Comparison of ENCODE assay signal across 2 cellular contexts in the genomic region with DNA sequence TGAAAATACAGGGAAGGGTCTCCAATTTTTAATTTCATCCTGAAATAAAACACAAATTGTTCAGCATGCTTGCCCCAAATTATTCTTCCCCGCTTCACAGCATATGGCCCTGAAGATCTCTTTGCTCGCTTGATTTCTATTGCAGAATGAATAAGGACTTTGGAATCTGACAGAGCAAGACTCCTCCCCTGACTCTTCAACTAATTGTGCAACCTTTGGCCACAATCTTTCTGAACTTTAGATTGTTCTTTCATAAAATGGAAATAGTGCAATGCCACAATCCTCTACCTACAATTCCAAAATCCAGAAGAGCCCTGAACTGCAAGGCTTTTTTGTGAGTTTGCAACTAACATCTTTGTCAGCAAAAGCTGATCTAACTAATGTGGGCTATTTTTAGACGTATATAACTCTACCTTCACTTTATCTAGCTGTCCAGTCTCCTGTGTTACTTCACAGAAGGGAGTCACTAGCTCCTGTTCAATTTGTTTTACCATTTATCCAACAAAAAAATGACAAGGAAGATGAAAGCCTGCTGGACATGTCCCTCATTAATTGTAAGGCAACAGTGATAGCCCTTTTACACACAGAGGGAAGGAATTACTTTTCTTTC.
TF ChIP-seq lines count a peak whose summit lies in the region.

No MANE protein-coding gene starts in this region.

TF ChIP-seq in Ishikawa, 13 proteins besides CTCF, POLR2A, EP300 and RAD21:
- TF ChIP-seq, protein P1, sequence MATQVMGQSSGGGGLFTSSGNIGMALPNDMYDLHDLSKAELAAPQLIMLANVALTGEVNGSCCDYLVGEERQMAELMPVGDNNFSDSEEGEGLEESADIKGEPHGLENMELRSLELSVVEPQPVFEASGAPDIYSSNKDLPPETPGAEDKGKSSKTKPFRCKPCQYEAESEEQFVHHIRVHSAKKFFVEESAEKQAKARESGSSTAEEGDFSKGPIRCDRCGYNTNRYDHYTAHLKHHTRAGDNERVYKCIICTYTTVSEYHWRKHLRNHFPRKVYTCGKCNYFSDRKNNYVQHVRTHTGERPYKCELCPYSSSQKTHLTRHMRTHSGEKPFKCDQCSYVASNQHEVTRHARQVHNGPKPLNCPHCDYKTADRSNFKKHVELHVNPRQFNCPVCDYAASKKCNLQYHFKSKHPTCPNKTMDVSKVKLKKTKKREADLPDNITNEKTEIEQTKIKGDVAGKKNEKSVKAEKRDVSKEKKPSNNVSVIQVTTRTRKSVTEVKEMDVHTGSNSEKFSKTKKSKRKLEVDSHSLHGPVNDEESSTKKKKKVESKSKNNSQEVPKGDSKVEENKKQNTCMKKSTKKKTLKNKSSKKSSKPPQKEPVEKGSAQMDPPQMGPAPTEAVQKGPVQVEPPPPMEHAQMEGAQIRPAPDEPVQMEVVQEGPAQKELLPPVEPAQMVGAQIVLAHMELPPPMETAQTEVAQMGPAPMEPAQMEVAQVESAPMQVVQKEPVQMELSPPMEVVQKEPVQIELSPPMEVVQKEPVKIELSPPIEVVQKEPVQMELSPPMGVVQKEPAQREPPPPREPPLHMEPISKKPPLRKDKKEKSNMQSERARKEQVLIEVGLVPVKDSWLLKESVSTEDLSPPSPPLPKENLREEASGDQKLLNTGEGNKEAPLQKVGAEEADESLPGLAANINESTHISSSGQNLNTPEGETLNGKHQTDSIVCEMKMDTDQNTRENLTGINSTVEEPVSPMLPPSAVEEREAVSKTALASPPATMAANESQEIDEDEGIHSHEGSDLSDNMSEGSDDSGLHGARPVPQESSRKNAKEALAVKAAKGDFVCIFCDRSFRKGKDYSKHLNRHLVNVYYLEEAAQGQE (IDR thresholded peaks at IDR 0.05; ENCODE audit: low read depth) = no peak
- TF ChIP-seq TCF12 (IDR thresholded peaks at IDR 0.05; ENCODE audit: low read depth) = no peak
- TF ChIP-seq CEBPB (IDR thresholded peaks at IDR 0.05) = peak; percentile 69
- TF ChIP-seq, protein P2, sequence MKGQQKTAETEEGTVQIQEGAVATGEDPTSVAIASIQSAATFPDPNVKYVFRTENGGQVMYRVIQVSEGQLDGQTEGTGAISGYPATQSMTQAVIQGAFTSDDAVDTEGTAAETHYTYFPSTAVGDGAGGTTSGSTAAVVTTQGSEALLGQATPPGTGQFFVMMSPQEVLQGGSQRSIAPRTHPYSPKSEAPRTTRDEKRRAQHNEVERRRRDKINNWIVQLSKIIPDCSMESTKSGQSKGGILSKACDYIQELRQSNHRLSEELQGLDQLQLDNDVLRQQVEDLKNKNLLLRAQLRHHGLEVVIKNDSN (IDR thresholded peaks at IDR 0.05) = no peak
- no peak for TF ChIP-seq YY1 (IDR thresholded peaks at IDR 0.05; ENCODE audit: low read depth)
- no peak for TF ChIP-seq CREB1 (IDR thresholded peaks at IDR 0.05; ENCODE audit: low read depth)
- TF ChIP-seq, protein P3, sequence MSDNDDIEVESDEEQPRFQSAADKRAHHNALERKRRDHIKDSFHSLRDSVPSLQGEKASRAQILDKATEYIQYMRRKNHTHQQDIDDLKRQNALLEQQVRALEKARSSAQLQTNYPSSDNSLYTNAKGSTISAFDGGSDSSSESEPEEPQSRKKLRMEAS (IDR thresholded peaks at IDR 0.05) = no peak
- TF ChIP-seq ZBTB7A (IDR thresholded peaks at IDR 0.05; ENCODE audit: low read depth) = no peak
- no peak for TF ChIP-seq TAF1 (IDR thresholded peaks at IDR 0.05; ENCODE audit: low read depth)
TF ChIP-seq in Ishikawa: peak in this region for 1.

TF ChIP-seq in HepG2, 621 proteins besides CTCF, POLR2A, EP300 and RAD21 (continued from another document):
- TF ChIP-seq, protein P4, sequence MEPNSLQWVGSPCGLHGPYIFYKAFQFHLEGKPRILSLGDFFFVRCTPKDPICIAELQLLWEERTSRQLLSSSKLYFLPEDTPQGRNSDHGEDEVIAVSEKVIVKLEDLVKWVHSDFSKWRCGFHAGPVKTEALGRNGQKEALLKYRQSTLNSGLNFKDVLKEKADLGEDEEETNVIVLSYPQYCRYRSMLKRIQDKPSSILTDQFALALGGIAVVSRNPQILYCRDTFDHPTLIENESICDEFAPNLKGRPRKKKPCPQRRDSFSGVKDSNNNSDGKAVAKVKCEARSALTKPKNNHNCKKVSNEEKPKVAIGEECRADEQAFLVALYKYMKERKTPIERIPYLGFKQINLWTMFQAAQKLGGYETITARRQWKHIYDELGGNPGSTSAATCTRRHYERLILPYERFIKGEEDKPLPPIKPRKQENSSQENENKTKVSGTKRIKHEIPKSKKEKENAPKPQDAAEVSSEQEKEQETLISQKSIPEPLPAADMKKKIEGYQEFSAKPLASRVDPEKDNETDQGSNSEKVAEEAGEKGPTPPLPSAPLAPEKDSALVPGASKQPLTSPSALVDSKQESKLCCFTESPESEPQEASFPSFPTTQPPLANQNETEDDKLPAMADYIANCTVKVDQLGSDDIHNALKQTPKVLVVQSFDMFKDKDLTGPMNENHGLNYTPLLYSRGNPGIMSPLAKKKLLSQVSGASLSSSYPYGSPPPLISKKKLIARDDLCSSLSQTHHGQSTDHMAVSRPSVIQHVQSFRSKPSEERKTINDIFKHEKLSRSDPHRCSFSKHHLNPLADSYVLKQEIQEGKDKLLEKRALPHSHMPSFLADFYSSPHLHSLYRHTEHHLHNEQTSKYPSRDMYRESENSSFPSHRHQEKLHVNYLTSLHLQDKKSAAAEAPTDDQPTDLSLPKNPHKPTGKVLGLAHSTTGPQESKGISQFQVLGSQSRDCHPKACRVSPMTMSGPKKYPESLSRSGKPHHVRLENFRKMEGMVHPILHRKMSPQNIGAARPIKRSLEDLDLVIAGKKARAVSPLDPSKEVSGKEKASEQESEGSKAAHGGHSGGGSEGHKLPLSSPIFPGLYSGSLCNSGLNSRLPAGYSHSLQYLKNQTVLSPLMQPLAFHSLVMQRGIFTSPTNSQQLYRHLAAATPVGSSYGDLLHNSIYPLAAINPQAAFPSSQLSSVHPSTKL (CRISPR knock-in tag; IDR thresholded peaks at IDR 0.05) = 0 out of 2 replicates have a peak, but pooled peaks have one; percentile 15
- TF ChIP-seq SMAD1 (CRISPR knock-in tag; IDR thresholded peaks at IDR 0.05; ENCODE audit: borderline replicate concordance, low read depth) (no peak), SP4 (CRISPR knock-in tag; IDR thresholded peaks at IDR 0.05) (no peak), ATF1 (CRISPR knock-in tag; IDR thresholded peaks at IDR 0.05) (no peak), HNF4A (CRISPR knock-in tag; IDR thresholded peaks at IDR 0.05) (peak; percentile 64), SP5 (CRISPR knock-in tag; IDR thresholded peaks at IDR 0.05; ENCODE audit: borderline replicate concordance, low read depth) (0 out of 2 replicates have a peak, but pooled peaks have one; percentile 16), CEBPB (IDR thresholded peaks at IDR 0.05; ENCODE audit: borderline replicate concordance, low read depth, low read length) (peak; percentile 91), FOSL2 (CRISPR knock-in tag; IDR thresholded peaks at IDR 0.05) (0 out of 2 replicates have a peak, but pooled peaks have one; percentile 17), CEBPG (CRISPR knock-in tag; IDR thresholded peaks at IDR 0.05) (peak; percentile 66), HNF4G (IDR thresholded peaks at IDR 0.05; ENCODE audit: borderline replicate concordance, low read depth, low read length) (peak; percentile 40; the same call in 1 of the 2 replicates), HNF4G (CRISPR knock-in tag; IDR thresholded peaks at IDR 0.05; ENCODE audit: borderline replicate concordance, low read depth) (no peak)
- TF ChIP-seq, protein P5, sequence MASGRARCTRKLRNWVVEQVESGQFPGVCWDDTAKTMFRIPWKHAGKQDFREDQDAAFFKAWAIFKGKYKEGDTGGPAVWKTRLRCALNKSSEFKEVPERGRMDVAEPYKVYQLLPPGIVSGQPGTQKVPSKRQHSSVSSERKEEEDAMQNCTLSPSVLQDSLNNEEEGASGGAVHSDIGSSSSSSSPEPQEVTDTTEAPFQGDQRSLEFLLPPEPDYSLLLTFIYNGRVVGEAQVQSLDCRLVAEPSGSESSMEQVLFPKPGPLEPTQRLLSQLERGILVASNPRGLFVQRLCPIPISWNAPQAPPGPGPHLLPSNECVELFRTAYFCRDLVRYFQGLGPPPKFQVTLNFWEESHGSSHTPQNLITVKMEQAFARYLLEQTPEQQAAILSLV (CRISPR knock-in tag; IDR thresholded peaks at IDR 0.05; ENCODE audit: borderline replicate concordance) = no peak
- TF ChIP-seq, protein P6, sequence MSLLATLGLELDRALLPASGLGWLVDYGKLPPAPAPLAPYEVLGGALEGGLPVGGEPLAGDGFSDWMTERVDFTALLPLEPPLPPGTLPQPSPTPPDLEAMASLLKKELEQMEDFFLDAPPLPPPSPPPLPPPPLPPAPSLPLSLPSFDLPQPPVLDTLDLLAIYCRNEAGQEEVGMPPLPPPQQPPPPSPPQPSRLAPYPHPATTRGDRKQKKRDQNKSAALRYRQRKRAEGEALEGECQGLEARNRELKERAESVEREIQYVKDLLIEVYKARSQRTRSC (CRISPR knock-in tag; IDR thresholded peaks at IDR 0.05; ENCODE audit: low read depth) = no peak
